ENCODE assay signal across 3 cellular contexts in the genomic region with DNA sequence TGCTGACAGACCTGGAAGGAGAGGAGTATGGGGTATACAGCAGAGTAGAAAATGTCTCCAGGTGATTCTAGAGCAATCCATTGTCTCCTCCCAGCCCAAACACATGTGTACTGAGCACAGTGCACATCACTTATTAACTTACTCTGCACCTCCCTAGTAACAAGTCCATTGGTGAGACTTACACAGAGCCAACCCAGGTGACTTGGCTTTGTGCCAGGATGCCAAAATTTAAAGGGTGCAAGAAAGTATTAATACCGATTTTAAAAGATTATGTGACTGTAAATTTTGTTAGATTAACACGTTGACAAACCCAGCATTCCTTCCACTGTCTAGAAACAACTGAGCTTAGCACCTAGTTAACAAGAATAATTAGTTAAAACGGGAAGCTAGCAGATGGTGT. TPM values are rescaled to one million over a fixed set of nuclear protein-coding genes. Genes with fewer than 3 reads are reported as not detected.
"Had no signal": no experiment of that assay in that cellular context is flagged by ENCODE, and none has a peak within 500 bp of the region (broad histone marks: within the 10 kb centered on the region; RNA-seq: fewer than 3 reads in every experiment).

No MANE protein-coding gene starts in this region.

RNA-seq across cellular contexts. Expression of a gene that starts 58.8 kb away (rescaled TPM):
- total RNA-seq: PC-3, PC-9, SJSA1 had no signal
